20 cellular contexts compared by ENCODE assay signal in genomic region chr7:80552304-80552703, GRCh38. TPM values are rescaled to one million over a fixed set of nuclear protein-coding genes. Genes with fewer than 3 reads are reported as not detected.
DNase-seq lines count a peak whose midpoint lies in the region; ATAC-seq and TF ChIP-seq lines count a peak whose summit lies in the region.
"Had no signal": no experiment of that assay in that cellular context is flagged by ENCODE, and none has a peak within 500 bp of the region (broad histone marks: within the 10 kb centered on the region; RNA-seq: fewer than 3 reads in every experiment).

No MANE protein-coding gene starts in this region.

- DNase-seq in ELR (ENCODE audit: low read depth) (peak; percentile 65), HS-5 (ENCODE audit: low read depth) (peak; percentile 14), choroid plexus epithelial cell (ENCODE audit: low read depth) (peak; percentile 57), gastrocnemius medialis (no peak), activated T-cell treated with anti-CD3 and anti-CD28 coated beads for 4 hours (no peak), breast epithelium (ENCODE audit: low spot score in 2 of 2) (no peak)
- DNase-seq in activated CD8-positive, alpha-beta T cell treated with anti-CD3 and anti-CD28 coated beads for 36 hours, result no peak
- DNase-seq: activated CD4-positive, alpha-beta T cell treated with anti-CD3 and anti-CD28 coated beads for 36 hours; activated CD8-positive, alpha-beta memory T cell treated with anti-CD3 and anti-CD28 coated beads, Interleukin-2, amount 50 U/mL, for 4 hours; activated gamma-delta T cell treated with Interleukin-2 at 50 U/mL for 16 hours; aorta; H9; MM.1S; NCI-H1930; stimulated activated naive CD4-positive, alpha-beta T cell had no signal

- no peak for ATAC-seq in gastrocnemius medialis
- ATAC-seq in activated CD8-positive, alpha-beta T cell treated with anti-CD3 and anti-CD28 coated beads for 36 hours, result no peak
- ATAC-seq: activated CD4-positive, alpha-beta T cell treated with anti-CD3 and anti-CD28 coated beads for 36 hours had no signal

- peaks cover 7 to 35% of the 10 kb centered on the region in 2 donors for H3K4me1 ChIP-seq in gastrocnemius medialis
- H3K4me1 ChIP-seq in breast epithelium, result no peaks in the 10 kb centered on the region

- no peak overlapping the region for H3K4me3 Mint-ChIP-seq in activated CD8-positive, alpha-beta T cell treated with anti-CD3 and anti-CD28 coated beads for 36 hours
- H3K4me3 Mint-ChIP-seq: activated CD4-positive, alpha-beta T cell treated with anti-CD3 and anti-CD28 coated beads for 36 hours; CD14-positive monocyte; H9; type B pancreatic cell had no signal

- H3K27ac ChIP-seq in gastrocnemius medialis, result peak overlapping the region in 3 of 4 donors; percentile 52 to 69 (median 53)
- H3K27ac ChIP-seq in breast epithelium, result no peak overlapping the region
- H3K27ac ChIP-seq: SK-N-MC had no signal

- intact Hi-C loops in gastrocnemius medialis (cut with DNase I; ENCODE audit: low total_unique reads), result no loop called here
- intact Hi-C loops in activated CD8-positive, alpha-beta T cell treated with anti-CD3 and anti-CD28 coated beads for 36 hours (cut with micrococcal nuclease), result no loop called here
- intact Hi-C loops in breast epithelium (cut with DNase I; ENCODE audit: low total_unique reads), result no loop called here

- H3K4me1 Mint-ChIP-seq in activated CD8-positive, alpha-beta T cell treated with anti-CD3 and anti-CD28 coated beads for 36 hours (ENCODE audit: low read depth), result no peaks in the 10 kb centered on the region
- H3K4me1 Mint-ChIP-seq: activated CD4-positive, alpha-beta T cell treated with anti-CD3 and anti-CD28 coated beads for 36 hours; CD14-positive monocyte; H9 had no signal

- in situ Hi-C loops in gastrocnemius medialis (cut with MboI; ENCODE audit: low sequenced_read_pairs in 4 of 4), result loop anchor here in 1 of 4 donors (10.0 kb wide), 1 partner anchor 58 kb away; no protein-coding TSS in a partner anchor

- H3K27ac Mint-ChIP-seq in activated CD8-positive, alpha-beta T cell treated with anti-CD3 and anti-CD28 coated beads for 36 hours, result no peak overlapping the region
- H3K27ac Mint-ChIP-seq: activated CD4-positive, alpha-beta T cell treated with anti-CD3 and anti-CD28 coated beads for 36 hours; CD14-positive monocyte; H9; type B pancreatic cell had no signal

- no peaks in the 10 kb centered on the region for H3K36me3 ChIP-seq in gastrocnemius medialis
- no peaks in the 10 kb centered on the region for H3K36me3 ChIP-seq in breast epithelium

- TF ChIP-seq CTCF in choroid plexus epithelial cell (conservative IDR thresholded peaks at IDR 0.05; ENCODE audit: low read depth, low read length), result no peak
- TF ChIP-seq CTCF in gastrocnemius medialis (IDR thresholded peaks at IDR 0.05 in 4 of 5, conservative IDR thresholded peaks at IDR 0.05 in 1 of 5), result no peak
- no peak for TF ChIP-seq CTCF in activated CD8-positive, alpha-beta T cell treated with anti-CD3 and anti-CD28 coated beads for 36 hours (IDR thresholded peaks at IDR 0.05)
- no peak for TF ChIP-seq CTCF in breast epithelium (IDR thresholded peaks at IDR 0.05)

- H3K4me3 ChIP-seq in choroid plexus epithelial cell (ENCODE audit: low read depth, low read length) (no peak overlapping the region), gastrocnemius medialis (no peak overlapping the region), breast epithelium (no peak overlapping the region)
- H3K4me3 ChIP-seq: SK-N-MC had no signal

- H3K9me3 ChIP-seq in gastrocnemius medialis (no peaks in the 10 kb centered on the region), breast epithelium (no peaks in the 10 kb centered on the region)

- no peaks in the 10 kb centered on the region for H3K36me3 Mint-ChIP-seq in activated CD8-positive, alpha-beta T cell treated with anti-CD3 and anti-CD28 coated beads for 36 hours (ENCODE audit: low read depth)
- H3K36me3 Mint-ChIP-seq: CD14-positive monocyte, type B pancreatic cell had no signal

- POLR2A ChIA-PET in activated CD8-positive, alpha-beta T cell treated with anti-CD3 and anti-CD28 coated beads for 36 hours (lab: Charles Lee), result no interaction called here

- CTCF ChIA-PET in activated CD8-positive, alpha-beta T cell treated with anti-CD3 and anti-CD28 coated beads for 36 hours (lab: Charles Lee), result no interaction called here

- peaks cover 3% of the 10 kb centered on the region for H3K9me3 Mint-ChIP-seq in activated CD8-positive, alpha-beta T cell treated with anti-CD3 and anti-CD28 coated beads for 36 hours
- H3K9me3 Mint-ChIP-seq: H9, type B pancreatic cell had no signal

- TF ChIP-seq POLR2A in gastrocnemius medialis (IDR thresholded peaks at IDR 0.05) (no peak), breast epithelium (IDR thresholded peaks at IDR 0.05) (no peak)

- no peaks in the 10 kb centered on the region for H3K27me3 ChIP-seq in gastrocnemius medialis
- no peaks in the 10 kb centered on the region for H3K27me3 ChIP-seq in breast epithelium

- H3K27me3 Mint-ChIP-seq in activated CD8-positive, alpha-beta T cell treated with anti-CD3 and anti-CD28 coated beads for 36 hours, result no peaks in the 10 kb centered on the region
- H3K27me3 Mint-ChIP-seq: activated CD4-positive, alpha-beta T cell treated with anti-CD3 and anti-CD28 coated beads for 36 hours; type B pancreatic cell had no signal

RNA-seq across cellular contexts. Expression of gene GNAT3, which starts 40.4 kb away (rescaled TPM):
- total RNA-seq in gastrocnemius medialis (not detected), breast epithelium (not detected)
- not detected for total RNA-seq in activated CD8-positive, alpha-beta T cell treated with anti-CD3 and anti-CD28 coated beads for 36 hours
- total RNA-seq: activated CD4-positive, alpha-beta T cell treated with anti-CD3 and anti-CD28 coated beads for 36 hours; aorta; endothelial cell of umbilical vein; H9; NCI-H460 had no signal

Comparison
In these comparisons a context has a peak if more than half of its experiments do, and no peak if none do; other contexts are left out.
1. DNase-seq: peak in ELR (single experiment), HS-5 (single experiment) and choroid plexus epithelial cell (single experiment); none in gastrocnemius medialis (0 of 2), activated CD8-positive, alpha-beta T cell treated with anti-CD3 and anti-CD28 coated beads for 36 hours (single experiment), activated T-cell treated with anti-CD3 and anti-CD28 coated beads for 4 hours (single experiment) and breast epithelium (0 of 2).
2. H3K27ac ChIP-seq: peak in gastrocnemius medialis (3 of 4); none in breast epithelium (0 of 2).